In genomic region chr2:179218848-179219594, GRCh38 we compare ENCODE assay signal across 8 cellular contexts. TPM values are rescaled to one million over a fixed set of nuclear protein-coding genes. Genes with fewer than 3 reads are reported as not detected.
DNase-seq lines count a peak whose midpoint lies in the region; ATAC-seq and TF ChIP-seq lines count a peak whose summit lies in the region.

No MANE protein-coding gene starts in this region.

- no peaks in the 10 kb centered on the region for H3K36me3 ChIP-seq in colonic mucosa
- no peaks in the 10 kb centered on the region for H3K36me3 ChIP-seq in liver (ENCODE audit: control insufficient read depth in 4 of 4, insufficient read depth in 3 of 4, low read depth in 1 of 4, low read length in 3 of 4)

- DNase-seq in Right ventricle myocardium inferior (ENCODE audit: missing footprints) (peak; percentile 66), cardiac septum (ENCODE audit: low spot score) (no peak), NCI-H2107 (lab: John Stamatoyannopoulos, UW) (peak; percentile 3), colonic mucosa (peak; percentile 62)
- peak in 2 of 3 donors; percentile 11 to 32 for DNase-seq in stimulated activated CD4-positive, alpha-beta T cell treated with anti-CD3 and anti-CD28 coated beads, TNF-alpha, amount 100 ng/mL, for 1 hour (ENCODE audit: low read depth in 3 of 3, low spot score in 1 of 3)

- no peak overlapping the region for H3K27ac ChIP-seq in colonic mucosa
- no peak overlapping the region for H3K27ac ChIP-seq in liver (ENCODE audit: low read depth in 1 of 2, low read length in 2 of 2)

- 54% methylated on average over 4 of the region's 4 CpGs for WGBS in liver

- H3K9me3 ChIP-seq in colonic mucosa (no peaks in the 10 kb centered on the region), liver (ENCODE audit: control insufficient read depth in 4 of 4, low read length in 3 of 4) (no peaks in the 10 kb centered on the region)

- H3K4me1 ChIP-seq in colonic mucosa (no peaks in the 10 kb centered on the region), liver (ENCODE audit: control insufficient read depth in 4 of 4, insufficient read depth in 4 of 4, low read length in 3 of 4) (peaks cover 0 to 3% (median 0%) of the 10 kb centered on the region in 4 donors)

- TF ChIP-seq CTCF in WI38 (IDR thresholded peaks at IDR 0.05; ENCODE audit: low read depth, low read length) (peak; percentile 93), colonic mucosa (IDR thresholded peaks at IDR 0.05) (peak; percentile 88), liver (IDR thresholded peaks at IDR 0.05; ENCODE audit: low read depth, low read length, missing input control) (peak; percentile 89)

- H3K4me3 ChIP-seq in WI38 (ENCODE audit: low read depth, low read length) = no peak overlapping the region
- no peak overlapping the region for H3K4me3 ChIP-seq in colonic mucosa
- no peak overlapping the region for H3K4me3 ChIP-seq in liver (ENCODE audit: low read depth in 1 of 3, low read length in 3 of 3)

- ATAC-seq in Right ventricle myocardium inferior = peak; percentile 91
- peak; percentile 67 for ATAC-seq in HG02840 (IDR thresholded peaks at IDR 0.05; ENCODE audit: low FRiP score, unreplicated experiment)

- peak; percentile 91 to 94 for TF ChIP-seq RAD21 in liver (IDR thresholded peaks at IDR 0.05)

- H3K9ac ChIP-seq in colonic mucosa (ENCODE audit: low read depth in 2 of 2, low read length in 2 of 2) (no peak overlapping the region), liver (ENCODE audit: low read depth in 1 of 2, low read length in 2 of 2) (no peak overlapping the region)

- H3K27me3 ChIP-seq in colonic mucosa = no peaks in the 10 kb centered on the region
- H3K27me3 ChIP-seq in liver (ENCODE audit: control insufficient read depth in 4 of 4, insufficient read depth in 4 of 4, low read length in 3 of 4) = no peaks in the 10 kb centered on the region

- intact Hi-C loops in Right ventricle myocardium inferior (cut with DNase I) (loop anchor here (5.0 to 10.0 kb wide), 2 partner anchors 123 to 226 kb away; no protein-coding TSS in a partner anchor), cardiac septum (cut with DNase I) (loop anchor here (1.0 kb wide), 1 partner anchor 192 kb away; no protein-coding TSS in a partner anchor), colonic mucosa (cut with DNase I) (loop anchor here (10.0 kb wide), 1 partner anchor 196 kb away; no protein-coding TSS in a partner anchor)

TF ChIP-seq in liver, 16 proteins besides CTCF, POLR2A, EP300 and RAD21:
- TF ChIP-seq EGR1 (IDR thresholded peaks at IDR 0.05; ENCODE audit: low read depth in 2 of 2) = no peak
- TF ChIP-seq YY1 (IDR thresholded peaks at IDR 0.05) = peak; percentile 16

RNA-seq across cellular contexts. Expression of gene SESTD1, which starts 45.6 kb away (rescaled TPM):
- 40.5 TPM for total RNA-seq in Right ventricle myocardium inferior
- 48.9 TPM for total RNA-seq in cardiac septum
- 10 to 100 TPM; 25.5 to 41.3 TPM for total RNA-seq in colonic mucosa
- 10 to 100 TPM in 1 of 2 donors, 1 to 10 TPM in 1; 8.3 to 10.1 TPM for total RNA-seq in liver
- 1 to 10 TPM; 6.3 to 6.5 TPM for polyA plus RNA-seq in liver
